Comparison of ENCODE assay signal across 2 cellular contexts in the genomic region with DNA sequence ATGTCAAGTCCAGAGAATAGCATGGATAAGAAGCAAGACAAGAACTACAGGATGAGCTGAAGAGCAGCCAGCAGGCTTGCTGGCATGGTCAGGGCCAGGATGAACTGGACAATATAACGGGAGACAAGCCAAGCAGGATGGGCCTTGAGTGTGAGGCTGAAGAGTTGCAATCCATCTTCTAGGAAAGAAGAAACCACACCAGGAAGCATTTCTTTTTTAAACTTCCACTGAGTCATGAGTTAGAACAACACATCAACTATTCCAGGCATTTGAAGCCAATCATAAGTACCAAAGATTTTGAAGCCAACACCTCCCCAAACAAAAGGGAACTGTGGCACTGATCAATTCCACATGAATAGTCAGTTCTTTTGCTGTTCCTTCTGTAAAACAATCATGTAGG.
A peak's percentile ranks its signal among the peaks of the same experiment; 100 is the strongest.
TF ChIP-seq lines count a peak whose summit lies in the region.

No MANE protein-coding gene starts in this region.

TF ChIP-seq in SK-N-SH, 30 proteins besides CTCF, POLR2A, EP300 and RAD21:
- no peak for TF ChIP-seq SMC3 (IDR thresholded peaks at IDR 0.05; ENCODE audit: low read depth, low read length)
- TF ChIP-seq NRF1 (IDR thresholded peaks at IDR 0.05; ENCODE audit: low read depth, low read length) = no peak
- TF ChIP-seq TCF12 (IDR thresholded peaks at IDR 0.05) = peak; percentile 40
- TF ChIP-seq RCOR1 (IDR thresholded peaks at IDR 0.05; ENCODE audit: low read length) = no peak
- TF ChIP-seq ZBTB33 (IDR thresholded peaks at IDR 0.05; ENCODE audit: borderline replicate concordance, low read depth) = no peak
- TF ChIP-seq FOXM1 (IDR thresholded peaks at IDR 0.05; ENCODE audit: low read depth) = no peak
- no peak for TF ChIP-seq TEAD4 (IDR thresholded peaks at IDR 0.05; ENCODE audit: borderline replicate concordance, insufficient read depth)
- no peak for TF ChIP-seq MEF2A (IDR thresholded peaks at IDR 0.05; ENCODE audit: borderline replicate concordance, low read depth)
- TF ChIP-seq ELF1 (IDR thresholded peaks at IDR 0.05) = no peak
- TF ChIP-seq JUND (IDR thresholded peaks at IDR 0.05) = 0 out of 2 replicates have a peak, but pooled peaks have one; percentile 17
- no peak for TF ChIP-seq RXRA (IDR thresholded peaks at IDR 0.05; ENCODE audit: borderline replicate concordance, low read depth)
- TF ChIP-seq RFX5 (IDR thresholded peaks at IDR 0.05; ENCODE audit: low read length) = no peak
- no peak for TF ChIP-seq SIN3A (IDR thresholded peaks at IDR 0.05; ENCODE audit: borderline replicate concordance, low read depth, low read length)
- TF ChIP-seq, protein P1, sequence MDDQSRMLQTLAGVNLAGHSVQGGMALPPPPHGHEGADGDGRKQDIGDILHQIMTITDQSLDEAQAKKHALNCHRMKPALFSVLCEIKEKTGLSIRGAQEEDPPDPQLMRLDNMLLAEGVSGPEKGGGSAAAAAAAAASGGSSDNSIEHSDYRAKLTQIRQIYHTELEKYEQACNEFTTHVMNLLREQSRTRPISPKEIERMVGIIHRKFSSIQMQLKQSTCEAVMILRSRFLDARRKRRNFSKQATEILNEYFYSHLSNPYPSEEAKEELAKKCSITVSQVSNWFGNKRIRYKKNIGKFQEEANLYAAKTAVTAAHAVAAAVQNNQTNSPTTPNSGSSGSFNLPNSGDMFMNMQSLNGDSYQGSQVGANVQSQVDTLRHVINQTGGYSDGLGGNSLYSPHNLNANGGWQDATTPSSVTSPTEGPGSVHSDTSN (IDR thresholded peaks at IDR 0.05) = peak; percentile 55
- TF ChIP-seq EZH2phosphoT487 (IDR thresholded peaks at IDR 0.05; ENCODE audit: borderline replicate concordance, low read depth) = no peak
- no peak for TF ChIP-seq GATA2 (CRISPR knock-in tag; IDR thresholded peaks at IDR 0.05)
- TF ChIP-seq NFIC (IDR thresholded peaks at IDR 0.05; ENCODE audit: borderline replicate concordance) = no peak
- no peak for TF ChIP-seq CHD2 (IDR thresholded peaks at IDR 0.05; ENCODE audit: low read length, partially characterized antibody)
- TF ChIP-seq TAF1 (IDR thresholded peaks at IDR 0.05; ENCODE audit: borderline replicate concordance, low read depth, low read length) = no peak
- TF ChIP-seq POLR2AphosphoS5 (IDR thresholded peaks at IDR 0.05; ENCODE audit: low read depth, low read length) = no peak

TF ChIP-seq in SK-N-SH treated with all-trans-retinoic acid at 6 μM for 48 hours, 23 proteins besides CTCF, POLR2A, EP300 and RAD21:
- TF ChIP-seq GLIS3 (CRISPR knock-in tag; IDR thresholded peaks at IDR 0.05) = no peak
- no peak for TF ChIP-seq POU6F1 (CRISPR knock-in tag; IDR thresholded peaks at IDR 0.05; ENCODE audit: borderline replicate concordance, low read depth)
- no peak for TF ChIP-seq PPARA (CRISPR knock-in tag; IDR thresholded peaks at IDR 0.05; ENCODE audit: borderline replicate concordance)
- no peak for TF ChIP-seq OSR1 (CRISPR knock-in tag; IDR thresholded peaks at IDR 0.05)
- no peak for TF ChIP-seq TCF4 (CRISPR knock-in tag; IDR thresholded peaks at IDR 0.05; ENCODE audit: borderline replicate concordance)
- TF ChIP-seq TOX (CRISPR knock-in tag; IDR thresholded peaks at IDR 0.05; ENCODE audit: borderline replicate concordance) = no peak
- TF ChIP-seq ISL1 (CRISPR knock-in tag; IDR thresholded peaks at IDR 0.05) = no peak
